In genomic region chr13:79782541-79783216, GRCh38 we compare ENCODE assay signal across 10 cellular contexts.
A peak's percentile ranks its signal among the peaks of the same experiment; 100 is the strongest.
DNase-seq lines count a peak whose midpoint lies in the region; ATAC-seq, FAIRE-seq and TF ChIP-seq lines count a peak whose summit lies in the region.
"Had no signal": no experiment of that assay in that cellular context is flagged by ENCODE, and none has a peak within 500 bp of the region (broad histone marks: within the 10 kb centered on the region; RNA-seq: fewer than 3 reads in every experiment).

No MANE protein-coding gene starts in this region.

- ATAC-seq in GM18520 (IDR thresholded peaks at IDR 0.05; ENCODE audit: unreplicated experiment) (no peak), GM19397 (IDR thresholded peaks at IDR 0.05; ENCODE audit: unreplicated experiment) (no peak)

- POLR2A ChIA-PET in endothelial cell of umbilical vein (lab: Charles Lee): interaction anchor here (1.2 to 1.6 kb wide), 2 partner anchors 154 to 558 kb away, joined by 3 to 4 read pairs; partner anchors contain the start of gene SPRY2

- CTCF ChIA-PET in endothelial cell of umbilical vein (lab: Charles Lee): interaction anchor here (0.8 to 2.7 kb wide), 10 partner anchors 10 to 584 kb away, joined by 3 to 11 read pairs (median 4); partner anchors contain the start of gene SPRY2

- intact Hi-C loops in endothelial cell of umbilical vein (cut with micrococcal nuclease): loop anchor here (1.0 to 2.0 kb wide), 3 partner anchors 28 to 559 kb away; partner anchors contain the start of gene SPRY2

- H3K9ac ChIP-seq in endothelial cell of umbilical vein (replicated peaks; ENCODE audit: extremely low read depth, insufficient read depth, low read length): peak overlapping the region; percentile 21
- H3K9ac ChIP-seq: KMS-11 had no signal

- H3K9me1 ChIP-seq in endothelial cell of umbilical vein (replicated peaks; ENCODE audit: control insufficient read depth, extremely low read depth, insufficient read depth, low read length): no peaks in the 10 kb centered on the region

- dilution Hi-C loops in endothelial cell of umbilical vein (cut with MboI; ENCODE audit: extremely low pct_ligation_motif_present, low sequenced_read_pairs): no loop called here

- peak; percentile 96 for FAIRE-seq in endothelial cell of umbilical vein (lab: Jason Lieb, UNC)

- TF ChIP-seq CTCF in endothelial cell of umbilical vein (IDR thresholded peaks at IDR 0.05; ENCODE audit: extremely low read depth in 1 of 2, insufficient read depth in 1 of 2, low read depth in 1 of 2, low read length in 2 of 2): no peak

- peaks cover 16% of the 10 kb centered on the region for H3K4me1 ChIP-seq in endothelial cell of umbilical vein (ENCODE audit: control insufficient read depth, extremely low read depth, insufficient read depth, low read length)

- H3K27me3 ChIP-seq in endothelial cell of umbilical vein (ENCODE audit: control insufficient read depth in 2 of 2, insufficient read depth in 2 of 2, low read length in 2 of 2): no peaks in the 10 kb centered on the region

- no peak overlapping the region for H3K4me3 ChIP-seq in endothelial cell of umbilical vein (replicated peaks in 1 of 3; ENCODE audit: insufficient read depth in 1 of 3, low read depth in 1 of 3, low read length in 3 of 3)

- no TSS peak for BruUV-seq in endothelial cell of umbilical vein (replicated peaks; lab: Mats Ljungman, UMichigan)

- H2AFZ ChIP-seq in endothelial cell of umbilical vein (ENCODE audit: low read depth, low read length): peak overlapping the region; percentile 89

- H3K36me3 ChIP-seq in endothelial cell of umbilical vein (ENCODE audit: control insufficient read depth in 2 of 2, extremely low read depth in 1 of 2, insufficient read depth in 2 of 2, low read length in 2 of 2): no peaks in the 10 kb centered on the region

- TF ChIP-seq POLR2A in endothelial cell of umbilical vein (IDR thresholded peaks at IDR 0.05; ENCODE audit: low read depth, low read length): no peak

- peak overlapping the region; percentile 19 for H3K27ac ChIP-seq in endothelial cell of umbilical vein (ENCODE audit: insufficient read depth, low read depth, low read length)
- H3K27ac ChIP-seq: KMS-11 had no signal

- no peaks in the 10 kb centered on the region for H3K79me2 ChIP-seq in endothelial cell of umbilical vein (ENCODE audit: control insufficient read depth, insufficient read depth, low read length)

- no peaks in the 10 kb centered on the region for H3K9me3 ChIP-seq in endothelial cell of umbilical vein (replicated peaks; ENCODE audit: control insufficient read depth, insufficient read depth, low read length)

- peak; percentile 16 for DNase-seq in DMS 273 treated with DMSO at 0.1 percent for 48 hours (lab: John Stamatoyannopoulos, UW)
- DNase-seq in NCI-H510A (lab: John Stamatoyannopoulos, UW): peak; percentile 74
- peak; percentile 93 for DNase-seq in endothelial cell of umbilical vein (ENCODE audit: low read depth, low spot score)
- peak; percentile 26 for DNase-seq in midbrain (lab: John Stamatoyannopoulos, UW)
- DNase-seq in GM19240 (ENCODE audit: insufficient read length, low spot score): no peak
- DNase-seq in NCI-H128 (lab: John Stamatoyannopoulos, UW; ENCODE audit: unreplicated experiment): no peak
- DNase-seq: DND-41 had no signal

- no peaks in the 10 kb centered on the region for H4K20me1 ChIP-seq in endothelial cell of umbilical vein (replicated peaks; ENCODE audit: control insufficient read depth, extremely low read depth, insufficient read depth, low read length)

- H3K4me2 ChIP-seq in endothelial cell of umbilical vein (ENCODE audit: insufficient read depth, low read length): peak overlapping the region; percentile 34
- H3K4me2 ChIP-seq: KMS-11 had no signal

TF ChIP-seq in endothelial cell of umbilical vein, 7 proteins besides CTCF, POLR2A, EP300 and RAD21:
- TF ChIP-seq, protein P1, sequence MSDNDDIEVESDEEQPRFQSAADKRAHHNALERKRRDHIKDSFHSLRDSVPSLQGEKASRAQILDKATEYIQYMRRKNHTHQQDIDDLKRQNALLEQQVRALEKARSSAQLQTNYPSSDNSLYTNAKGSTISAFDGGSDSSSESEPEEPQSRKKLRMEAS (IDR thresholded peaks at IDR 0.05; ENCODE audit: insufficient read depth, insufficient read length): peak; percentile 23
- no peak for TF ChIP-seq GATA2 (IDR thresholded peaks at IDR 0.05; ENCODE audit: insufficient read depth, insufficient read length, low read depth, low read length)
TF ChIP-seq in endothelial cell of umbilical vein: peak in this region for 1.

Comparison
In these comparisons a context has a peak if more than half of its experiments do, and no peak if none do; other contexts are left out.
1. DNase-seq: peak in DMS 273 treated with DMSO at 0.1 percent for 48 hours (single experiment), NCI-H510A (single experiment), endothelial cell of umbilical vein (single experiment) and midbrain (single experiment); none in GM19240 (single experiment) and NCI-H128 (single experiment).